18 cellular contexts compared by ENCODE assay signal in genomic region chr6:73606428-73606827, GRCh38.
"Had no signal": no experiment of that assay in that cellular context is flagged by ENCODE, and none has a peak within 500 bp of the region (broad histone marks: within the 10 kb centered on the region; RNA-seq: fewer than 3 reads in every experiment).

No MANE protein-coding gene starts in this region.

- H3K9ac ChIP-seq: parathyroid adenoma had no signal

- H3K4me3 ChIP-seq: cardiac muscle cell, lower lobe of right lung, thyroid gland, vagina had no signal

- H3K27ac ChIP-seq: cardiac muscle cell, epithelial cell of prostate, lower lobe of right lung, parathyroid adenoma, thyroid gland, vagina had no signal

- H3K9me3 ChIP-seq: lower lobe of right lung, thyroid gland, vagina had no signal

- H3K4me1 ChIP-seq: parathyroid adenoma, thyroid gland, vagina had no signal

- ATAC-seq: activated CD8-positive, alpha-beta T cell treated with anti-CD3 and anti-CD28 coated beads for 36 hours; effector memory CD8-positive, alpha-beta T cell; lower lobe of right lung had no signal

- FAIRE-seq: small intestine had no signal

- H3K79me2 ChIP-seq: parathyroid adenoma had no signal

- H2AFZ ChIP-seq: parathyroid adenoma had no signal

- DNase-seq: activated CD4-positive, alpha-beta T cell treated with anti-CD3 and anti-CD28 coated beads for 4 hours; activated CD8-positive, alpha-beta memory T cell treated with anti-CD3 and anti-CD28 coated beads, Interleukin-2, amount 50 U/mL, for 4 hours; activated CD8-positive, alpha-beta T cell treated with anti-CD3 and anti-CD28 coated beads for 36 hours; activated naive CD4-positive, alpha-beta T cell treated with Interleukin-2 at 50 U/mL for 16 hours; cortex of kidney; effector memory CD8-positive, alpha-beta T cell; glutamatergic neuron; immature natural killer cell; lower lobe of right lung; naive B cell; retina; small intestine; T1000; thyroid gland had no signal

- H3K27me3 ChIP-seq: cardiac muscle cell, thyroid gland, vagina had no signal

- H3K36me3 ChIP-seq: cardiac muscle cell had no signal
